ENCODE assay signal across 9 cellular contexts in genomic region chr4:98482847-98483806, GRCh38.
DNase-seq lines count a peak whose midpoint lies in the region; ATAC-seq and TF ChIP-seq lines count a peak whose summit lies in the region.
"Had no signal": no experiment of that assay in that cellular context is flagged by ENCODE, and none has a peak within 500 bp of the region (broad histone marks: within the 10 kb centered on the region; RNA-seq: fewer than 3 reads in every experiment).

No MANE protein-coding gene starts in this region.

- no peaks in the 10 kb centered on the region for H3K36me3 ChIP-seq in brain microvascular endothelial cell (replicated peaks)
- H3K36me3 ChIP-seq in Peyer's patch, result no peaks in the 10 kb centered on the region
- no peaks in the 10 kb centered on the region for H3K36me3 ChIP-seq in tibial artery
- H3K36me3 ChIP-seq: thoracic aorta had no signal

- DNase-seq in EL (peak; percentile 67), HT1080 (ENCODE audit: low read depth) (peak; percentile 94), brain microvascular endothelial cell (peak; percentile 57), HUDEP-2 (lab: John Stamatoyannopoulos, UW; ENCODE audit: unreplicated experiment in 76 of 76) (no peak), nephron progenitor cell (no peak), Peyer's patch (no peak), tibial artery (no peak)

- peak overlapping the region; percentile 72 for H3K27ac ChIP-seq in brain microvascular endothelial cell
- H3K27ac ChIP-seq in Peyer's patch, result no peak overlapping the region
- no peak overlapping the region for H3K27ac ChIP-seq in tibial artery
- H3K27ac ChIP-seq: thoracic aorta had no signal

- no peak overlapping the region for H3K27ac Mint-ChIP-seq in nephron progenitor cell

- intact Hi-C loops in tibial artery (cut with DNase I; ENCODE audit: low total_unique reads), result no loop called here

- in situ Hi-C loops in brain microvascular endothelial cell (cut with HindIII; ENCODE audit: low pct_ligation_motif_present, low sequenced_read_pairs), result no loop called here

- H3K4me1 ChIP-seq in Peyer's patch (no peaks in the 10 kb centered on the region), tibial artery (no peaks in the 10 kb centered on the region)

- H3K4me1 Mint-ChIP-seq in nephron progenitor cell, result peaks cover 38% of the 10 kb centered on the region

- no peaks in the 10 kb centered on the region for H3K9me3 ChIP-seq in Peyer's patch
- no peaks in the 10 kb centered on the region for H3K9me3 ChIP-seq in tibial artery
- H3K9me3 ChIP-seq: thoracic aorta had no signal

- H3K4me3 ChIP-seq in brain microvascular endothelial cell (ENCODE audit: low read depth, low read length) (no peak overlapping the region), Peyer's patch (no peak overlapping the region), tibial artery (no peak overlapping the region)
- H3K4me3 ChIP-seq: thoracic aorta had no signal

- no peak for TF ChIP-seq CTCF in brain microvascular endothelial cell (IDR thresholded peaks at IDR 0.05; ENCODE audit: low read depth, low read length, missing control alignments)
- no peak for TF ChIP-seq CTCF in nephron progenitor cell (IDR thresholded peaks at IDR 0.05)
- no peak for TF ChIP-seq CTCF in Peyer's patch (IDR thresholded peaks at IDR 0.05)
- TF ChIP-seq CTCF in tibial artery (IDR thresholded peaks at IDR 0.05), result no peak

- peak; percentile 90 for ATAC-seq in GM21528 (IDR thresholded peaks at IDR 0.05; ENCODE audit: low FRiP score, unreplicated experiment)

- H3K27me3 ChIP-seq in brain microvascular endothelial cell (replicated peaks), result no peaks in the 10 kb centered on the region
- no peaks in the 10 kb centered on the region for H3K27me3 ChIP-seq in Peyer's patch
- H3K27me3 ChIP-seq in tibial artery, result no peaks in the 10 kb centered on the region

- no peak overlapping the region for H3K4me3 Mint-ChIP-seq in nephron progenitor cell

- peaks cover 49% of the 10 kb centered on the region for H3K36me3 Mint-ChIP-seq in nephron progenitor cell (ENCODE audit: low read depth)

- no peak for TF ChIP-seq POLR2A in Peyer's patch (IDR thresholded peaks at IDR 0.05)

- no peaks in the 10 kb centered on the region for H3K9me3 Mint-ChIP-seq in nephron progenitor cell

- peaks cover 3% of the 10 kb centered on the region for H3K27me3 Mint-ChIP-seq in nephron progenitor cell (ENCODE audit: low read depth, poor library complexity)

Comparison
In these comparisons a context has a peak if more than half of its experiments do, and no peak if none do; other contexts are left out.
1. DNase-seq: peak in EL (single experiment), HT1080 (single experiment) and brain microvascular endothelial cell (single experiment); none in HUDEP-2 (0 of 76), nephron progenitor cell (single experiment), Peyer's patch (0 of 3) and tibial artery (0 of 2).